In genomic region chr17:57595426-57595825, GRCh38 we compare ENCODE assay signal across 13 cellular contexts.
"Had no signal": no experiment of that assay in that cellular context is flagged by ENCODE, and none has a peak within 500 bp of the region (broad histone marks: within the 10 kb centered on the region; RNA-seq: fewer than 3 reads in every experiment).

No MANE protein-coding gene starts in this region.

- H3K27me3 Mint-ChIP-seq: natural killer cell treated with Interleukin-12 subunit alpha and Interleukin-12 subunit beta and Interleukin-15 and Interleukin-18, amount 100 ng/mL, for 72 hours; stimulated activated naive CD8-positive, alpha-beta T cell treated with anti-CD3 and anti-CD28 coated beads, Interleukin-15, Interleukin-2, amounts not matched to agents 100 ng/mL and 50 ng/mL, for 24 hours had no signal

- H3K27ac Mint-ChIP-seq: stimulated activated naive CD8-positive, alpha-beta T cell treated with anti-CD3 and anti-CD28 coated beads, Interleukin-15, Interleukin-2, amounts not matched to agents 100 ng/mL and 50 ng/mL, for 24 hours; T-helper 2 cell treated with Interferon-gamma antibody and Interleukin-4, amounts not matched to agents 5 μg/mL and 100 μg/mL, for 36 hours; WTC11 had no signal

- H3K9me3 Mint-ChIP-seq: natural killer cell treated with Interleukin-12 subunit alpha and Interleukin-12 subunit beta and Interleukin-15 and Interleukin-18, amount 100 ng/mL, for 72 hours; stimulated activated naive CD8-positive, alpha-beta T cell treated with anti-CD3 and anti-CD28 coated beads, Interleukin-15, Interleukin-2, amounts not matched to agents 100 ng/mL and 50 ng/mL, for 24 hours had no signal

- H3K36me3 ChIP-seq: brain microvascular endothelial cell, colonic mucosa, gastrocnemius medialis, lower lobe of right lung, suprapubic skin, vagina had no signal

- H3K4me3 ChIP-seq: colonic mucosa, gastrocnemius medialis, lower lobe of right lung, suprapubic skin, vagina had no signal

- DNase-seq: activated CD4-positive, alpha-beta T cell treated with anti-CD3 and anti-CD28 coated beads for 48 hours; brain microvascular endothelial cell; central memory CD4-positive, alpha-beta T cell; colonic mucosa; gastrocnemius medialis; lower lobe of right lung; trophoblast cell had no signal

- H3K27ac ChIP-seq: brain microvascular endothelial cell, colonic mucosa, lower lobe of right lung, suprapubic skin, vagina had no signal

- H3K36me3 Mint-ChIP-seq: natural killer cell treated with Interleukin-12 subunit alpha and Interleukin-12 subunit beta and Interleukin-15 and Interleukin-18, amount 100 ng/mL, for 72 hours had no signal

- H3K4me3 Mint-ChIP-seq: natural killer cell treated with Interleukin-12 subunit alpha and Interleukin-12 subunit beta and Interleukin-15 and Interleukin-18, amount 100 ng/mL, for 72 hours; stimulated activated naive CD8-positive, alpha-beta T cell treated with anti-CD3 and anti-CD28 coated beads, Interleukin-15, Interleukin-2, amounts not matched to agents 100 ng/mL and 50 ng/mL, for 24 hours; T-helper 2 cell treated with Interferon-gamma antibody and Interleukin-4, amounts not matched to agents 5 μg/mL and 100 μg/mL, for 36 hours; WTC11 had no signal

- H3K4me1 ChIP-seq: colonic mucosa, suprapubic skin, vagina had no signal

- H3K9me3 ChIP-seq: colonic mucosa, gastrocnemius medialis, lower lobe of right lung, suprapubic skin, vagina had no signal

- H3K27me3 ChIP-seq: brain microvascular endothelial cell, colonic mucosa, gastrocnemius medialis, suprapubic skin, vagina had no signal
